17 cellular contexts compared by ENCODE assay signal in genomic region chr7:8442295-8442813, GRCh38. TPM values are rescaled to one million over a fixed set of nuclear protein-coding genes. Genes with fewer than 3 reads are reported as not detected.
DNase-seq lines count a peak whose midpoint lies in the region; ATAC-seq and TF ChIP-seq lines count a peak whose summit lies in the region.
"Had no signal": no experiment of that assay in that cellular context is flagged by ENCODE, and none has a peak within 500 bp of the region (broad histone marks: within the 10 kb centered on the region; RNA-seq: fewer than 3 reads in every experiment).

No MANE protein-coding gene starts in this region.

- no peaks in the 10 kb centered on the region for H3K36me3 ChIP-seq in ectodermal cell (ENCODE audit: control insufficient read depth, insufficient read depth, low read length)
- H3K36me3 ChIP-seq in neural progenitor cell = no peaks in the 10 kb centered on the region

- peak overlapping the region; percentile 86 for H3K4me3 Mint-ChIP-seq in neural progenitor cell
- H3K4me3 Mint-ChIP-seq: CD4-positive, alpha-beta T cell had no signal

- no peak overlapping the region for H2AFZ ChIP-seq in neural progenitor cell (replicated peaks)

- H3K9me3 ChIP-seq in ectodermal cell (ENCODE audit: control insufficient read depth, low read length) (no peaks in the 10 kb centered on the region), neural progenitor cell (ENCODE audit: low read depth) (no peaks in the 10 kb centered on the region)

- peaks cover 71% of the 10 kb centered on the region for H3K27me3 Mint-ChIP-seq in neural progenitor cell (ENCODE audit: insufficient read depth, low read depth)

- H3K4me3 ChIP-seq in ectodermal cell (ENCODE audit: insufficient read depth, low read depth, low read length) (peak overlapping the region; percentile 32), neural progenitor cell (peak overlapping the region; percentile 51)
- H3K4me3 ChIP-seq: skin epidermis had no signal

- no peak for TF ChIP-seq CTCF in neural progenitor cell (IDR thresholded peaks at IDR 0.05)

- no peaks in the 10 kb centered on the region for H3K9me3 Mint-ChIP-seq in neural progenitor cell
- H3K9me3 Mint-ChIP-seq: CD4-positive, alpha-beta T cell had no signal

- H3K27ac ChIP-seq in ectodermal cell (ENCODE audit: insufficient read depth, low read depth, low read length, poor library complexity, severe bottlenecking) (no peak overlapping the region), neural progenitor cell (no peak overlapping the region)
- H3K27ac ChIP-seq: skin epidermis had no signal

- H3K4me1 ChIP-seq in ectodermal cell (ENCODE audit: control insufficient read depth, insufficient read depth, low read length) (peaks cover 19% of the 10 kb centered on the region), neural progenitor cell (peaks cover 26% of the 10 kb centered on the region)

- peaks cover 92% of the 10 kb centered on the region for H3K27me3 ChIP-seq in ectodermal cell (ENCODE audit: control insufficient read depth, insufficient read depth, low read length, poor library complexity, severe bottlenecking)
- H3K27me3 ChIP-seq in neural progenitor cell = peaks cover 94% of the 10 kb centered on the region

- ATAC-seq in HG02943 (IDR thresholded peaks at IDR 0.05; ENCODE audit: low read depth, unreplicated experiment) = peak; percentile 22

- H3K27ac Mint-ChIP-seq in neural progenitor cell = no peak overlapping the region
- H3K27ac Mint-ChIP-seq: CD4-positive, alpha-beta T cell had no signal

- H3K36me3 Mint-ChIP-seq in neural progenitor cell = no peaks in the 10 kb centered on the region

- H3K4me2 ChIP-seq in neural progenitor cell = peak overlapping the region; percentile 86

- 0 to 1% methylated on average over 39 of the region's 39 CpGs for WGBS in ectodermal cell, 2 experiments

- no peak overlapping the region for H3K9ac ChIP-seq in neural progenitor cell

- H4K20me1 ChIP-seq in neural progenitor cell (ENCODE audit: low read depth) = peaks cover 56% of the 10 kb centered on the region

- H3K4me1 Mint-ChIP-seq in neural progenitor cell = peaks cover 22% of the 10 kb centered on the region

- peaks cover 29% of the 10 kb centered on the region for H3F3A ChIP-seq in neural progenitor cell (ENCODE audit: low read depth)

- no peaks in the 10 kb centered on the region for H3K79me2 ChIP-seq in neural progenitor cell (ENCODE audit: low read depth)

- DNase-seq in NCI-H524 (lab: John Stamatoyannopoulos, UW) = peak; percentile 49 to 54
- no peak for DNase-seq in NCI-H524 treated with DMSO at 0.1 percent for 48 hours (lab: John Stamatoyannopoulos, UW)
- DNase-seq in neural progenitor cell (ENCODE audit: low spot score) = no peak
- no peak for DNase-seq in mucosa of gallbladder (ENCODE audit: low spot score)
- no peak for DNase-seq in cortex of kidney (lab: John Stamatoyannopoulos, UW)
- no peak for DNase-seq in activated gamma-delta T cell (lab: John Stamatoyannopoulos, UW)
- DNase-seq: 8988T, NCI-H1694 had no signal

RNA-seq across cellular contexts. Expression of gene NXPH1, which starts 8.9 kb away (rescaled TPM):
- not detected for polyA plus RNA-seq in ectodermal cell (2013, experiment 1 of 4)
- polyA plus RNA-seq in ectodermal cell (2013, experiment 2 of 4) = not detected
- not detected for polyA plus RNA-seq in ectodermal cell (2013, experiment 3 of 4)
- not detected for polyA plus RNA-seq in ectodermal cell (2013, experiment 4 of 4)
- total RNA-seq in neural progenitor cell (ENCODE audit: low replicate concordance) (0.71 TPM in 1 of 2 replicates, not detected in the other), mucosa of gallbladder (0.95 TPM)
- total RNA-seq: cardiac septum; CD4-positive, alpha-beta T cell; endothelial cell of umbilical vein; glomerular endothelial cell; left cardiac atrium; naive thymus-derived CD4-positive, alpha-beta T cell had no signal
- polyA plus RNA-seq: endothelial cell of umbilical vein; naive thymus-derived CD4-positive, alpha-beta T cell had no signal

Comparison
In these comparisons a context has a peak if more than half of its experiments do, and no peak if none do; other contexts are left out.
1. DNase-seq: peak in NCI-H524 (2 of 2); none in NCI-H524 treated with DMSO at 0.1 percent for 48 hours (single experiment), neural progenitor cell (single experiment), mucosa of gallbladder (single experiment), cortex of kidney (single experiment) and activated gamma-delta T cell (single experiment).